In genomic region chr2:174292908-174293307, GRCh38 we compare ENCODE assay signal across 29 cellular contexts. TPM values are rescaled to one million over a fixed set of nuclear protein-coding genes. Genes with fewer than 3 reads are reported as not detected.
"Had no signal": no experiment of that assay in that cellular context is flagged by ENCODE, and none has a peak within 500 bp of the region (broad histone marks: within the 10 kb centered on the region; RNA-seq: fewer than 3 reads in every experiment).

No MANE protein-coding gene starts in this region.

- H3K4me3 ChIP-seq: stomach, suprapubic skin, testis, thoracic aorta, thyroid gland, tibial artery, tibial nerve, transverse colon, upper lobe of left lung, upper lobe of right lung, uterus, vagina had no signal

- H3K4me1 ChIP-seq: stomach, suprapubic skin, testis, thyroid gland, tibial artery, tibial nerve, transverse colon, upper lobe of left lung, upper lobe of right lung, uterus, vagina had no signal

- ATAC-seq: stimulated activated effector memory CD8-positive, alpha-beta T cell treated with anti-CD3 and anti-CD28 coated beads, Interleukin-12 subunit alpha, Interleukin-12 subunit beta, amount 100 ng/mL, for 72 hours; stimulated activated memory B cell treated with anti-CD40 and anti-IgM and Interleukin-4, amounts not matched to agents 10 μg/mL and 1 μg/mL and 100 μg/mL, for 72 hours; stimulated activated naive B cell treated with anti-CD40 and anti-IgM and Interleukin-4, amounts not matched to agents 10 μg/mL and 1 μg/mL and 100 μg/mL, for 72 hours; stimulated activated naive CD8-positive, alpha-beta T cell treated with anti-CD3 and anti-CD28 coated beads, Interleukin-15, amount 100 ng/mL, for 72 hours; stimulated activated naive CD8-positive, alpha-beta T cell treated with anti-CD3 and anti-CD28 coated beads, Interleukin-15, Interleukin-2, amounts not matched to agents 100 U/mL and 50 U/mL, for 24 hours; upper lobe of right lung had no signal

- H3K27me3 ChIP-seq: stomach, suprapubic skin, testis, thyroid gland, tibial artery, upper lobe of left lung, upper lobe of right lung, uterus, vagina had no signal

- H3K27ac ChIP-seq: stomach, suprapubic skin, testis, thoracic aorta, thyroid gland, tibial artery, tibial nerve, transverse colon, upper lobe of left lung, upper lobe of right lung, uterus, vagina had no signal

- H3K36me3 ChIP-seq: stomach, suprapubic skin, thoracic aorta, thyroid gland, tibial artery, tibial nerve, transverse colon, upper lobe of left lung, upper lobe of right lung, uterus, vagina had no signal

- FAIRE-seq: urothelium cell line had no signal

- H3K9me3 ChIP-seq: suprapubic skin, testis, thyroid gland, transverse colon, upper lobe of right lung, uterus, vagina had no signal

- DNase-seq: stimulated activated CD4-positive, alpha-beta T cell treated with anti-CD3 and anti-CD28 coated beads, Interleukin-2, amount 100 ng/mL, for 48 hours; stimulated activated CD4-positive, alpha-beta T cell treated with anti-CD3 and anti-CD28 coated beads, Interleukin-4, amount 100 ng/mL, for 1 hour; stimulated activated CD4-positive, alpha-beta T cell treated with anti-CD3 and anti-CD28 coated beads, Interleukin-4, amount 100 ng/mL, for 24 hours; stimulated activated CD4-positive, alpha-beta T cell treated with anti-CD3 and anti-CD28 coated beads, Interleukin-4, amount 100 ng/mL, for 4 hours; stimulated activated CD8-positive, alpha-beta memory T cell treated with anti-CD3 and anti-CD28 coated beads, Interleukin-4, amount 100 ng/mL, for 48 hours; stimulated activated naive B cell treated with anti-CD40 and anti-IgM and Interleukin-4, amounts not matched to agents 10 μg/mL and 1 μg/mL and 100 μg/mL, for 72 hours; stimulated activated naive CD4-positive, alpha-beta T cell; stimulated activated naive CD4-positive, alpha-beta T cell treated with Interleukin-2 at 50 U/mL for 16 hours; stimulated activated naive CD8-positive, alpha-beta T cell treated with anti-CD3 and anti-CD28 coated beads, Interleukin-15, amount 100 ng/mL, for 72 hours; stimulated activated naive CD8-positive, alpha-beta T cell treated with anti-CD3 and anti-CD28 coated beads, Interleukin-15, Interleukin-2, amounts not matched to agents 100 U/mL and 50 U/mL, for 24 hours; stomach; substantia nigra; testis; thyroid gland; tibial artery; transverse colon; trophoblast cell; upper lobe of left lung; upper lobe of right lung; uterus had no signal

RNA-seq across cellular contexts. Expression of gene SP9, which starts 41.8 kb away (rescaled TPM):
- total RNA-seq: stomach, subcutaneous adipose tissue, thoracic aorta, thyroid gland, tibial nerve, transverse colon, upper lobe of left lung, upper lobe of right lung, urinary bladder, uterus, vagina had no signal
- polyA plus RNA-seq: stomach, urinary bladder had no signal
